26 cellular contexts compared by ENCODE assay signal in genomic region chr3:62936626-62937254, GRCh38.
"Had no signal": no experiment of that assay in that cellular context is flagged by ENCODE, and none has a peak within 500 bp of the region (broad histone marks: within the 10 kb centered on the region; RNA-seq: fewer than 3 reads in every experiment).

No MANE protein-coding gene starts in this region.

- H3K4me1 ChIP-seq: adrenal gland, body of pancreas, esophagus squamous epithelium, gastroesophageal sphincter, heart right ventricle had no signal

- DNase-seq: activated CD4-positive, alpha-beta memory T cell treated with anti-CD3 and anti-CD28 coated beads for 36 hours; activated CD4-positive, alpha-beta T cell treated with anti-CD3 and anti-CD28 coated beads for 36 hours; activated CD4-positive, alpha-beta T cell treated with anti-CD3 and anti-CD28 coated beads, Interleukin-2, amount 10 ng/mL, durations not matched to agents 24 days and 14 days; activated CD4-positive, CD25-positive, alpha-beta regulatory T cell; activated CD4-positive, CD25-positive, alpha-beta regulatory T cell treated with anti-CD3 and anti-CD28 coated beads, Interleukin-2, amount 50 U/mL, for 72 hours; activated CD8-positive, alpha-beta memory T cell treated with anti-CD3 and anti-CD28 coated beads, Interleukin-2, amount 10 ng/mL, durations not matched to agents 7 days and 5 days; activated CD8-positive, alpha-beta memory T cell treated with anti-CD3 and anti-CD28 coated beads, Interleukin-2, amount 50 U/mL, for 4 hours; activated CD8-positive, alpha-beta T cell treated with anti-CD3 and anti-CD28 coated beads, Interleukin-2, amount 10 ng/mL, durations not matched to agents 7 days and 5 days; activated effector memory CD4-positive, alpha-beta T cell treated with anti-CD3 and anti-CD28 coated beads, Interleukin-2, amount 50 U/mL, for 16 hours; activated naive CD4-positive, alpha-beta T cell treated with anti-CD3 and anti-CD28 coated beads for 36 hours; activated naive CD8-positive, alpha-beta T cell treated with anti-CD3 and anti-CD28 coated beads for 36 hours; activated naive CD8-positive, alpha-beta T cell treated with anti-CD3 and anti-CD28 coated beads, Interleukin-2, amount 50 U/mL, for 24 hours; activated T-cell treated with anti-CD3 and anti-CD28 coated beads, Interleukin-2, amount 50 U/mL, for 1 hour; activated T-cell treated with anti-CD3 and anti-CD28 coated beads, Interleukin-2, amount 50 U/mL, for 48 hours; adrenal gland; amygdala; aorta; body of pancreas; caudate nucleus; effector CD8-positive, alpha-beta T cell; esophagus squamous epithelium; foreskin melanocyte; heart right ventricle; T-helper 2 cell had no signal

- H3K4me3 ChIP-seq: adrenal gland, body of pancreas, esophagus squamous epithelium, gastroesophageal sphincter, heart right ventricle had no signal

- H3K9me3 ChIP-seq: adrenal gland, body of pancreas, esophagus squamous epithelium, gastroesophageal sphincter had no signal

- ATAC-seq: activated CD4-positive, alpha-beta T cell treated with anti-CD3 and anti-CD28 coated beads for 36 hours; activated CD8-positive, alpha-beta memory T cell treated with anti-CD3 and anti-CD28 coated beads, Interleukin-2, amount 10 ng/mL, durations not matched to agents 7 days and 5 days; activated CD8-positive, alpha-beta T cell treated with anti-CD3 and anti-CD28 coated beads, Interleukin-2, amount 10 ng/mL, durations not matched to agents 7 days and 5 days; activated naive CD8-positive, alpha-beta T cell treated with anti-CD3 and anti-CD28 coated beads, Interleukin-2, amount 50 U/mL, for 24 hours; body of pancreas; gastroesophageal sphincter; heart right ventricle had no signal

- H3K27me3 ChIP-seq: adrenal gland, body of pancreas, esophagus squamous epithelium, gastroesophageal sphincter, heart right ventricle had no signal

- H3K27ac ChIP-seq: adrenal gland, body of pancreas, epithelial cell of prostate, esophagus squamous epithelium, gastroesophageal sphincter, heart right ventricle had no signal

- H3K36me3 ChIP-seq: adrenal gland, esophagus squamous epithelium, gastroesophageal sphincter, heart right ventricle had no signal
